In genomic region chr16:46911650-46912049, GRCh38 we compare ENCODE assay signal across 23 cellular contexts.
"Had no signal": no experiment of that assay in that cellular context is flagged by ENCODE, and none has a peak within 500 bp of the region (broad histone marks: within the 10 kb centered on the region; RNA-seq: fewer than 3 reads in every experiment).

No MANE protein-coding gene starts in this region.

- H3K27me3 Mint-ChIP-seq: activated CD4-positive, alpha-beta T cell treated with anti-CD3 and anti-CD28 coated beads for 36 hours; natural killer cell treated with Interleukin-12 subunit alpha and Interleukin-12 subunit beta and Interleukin-15 and Interleukin-18, amount 100 ng/mL, for 72 hours; progenitor cell of endocrine pancreas; stimulated activated naive CD8-positive, alpha-beta T cell treated with anti-CD3 and anti-CD28 coated beads, Interleukin-15, Interleukin-2, amounts not matched to agents 100 ng/mL and 50 ng/mL, for 24 hours had no signal

- H3K9me3 ChIP-seq: esophagus squamous epithelium, gastrocnemius medialis, spleen, uterus had no signal

- DNase-seq: activated CD4-positive, alpha-beta T cell treated with anti-CD3 and anti-CD28 coated beads for 36 hours; activated CD4-positive, alpha-beta T cell treated with anti-CD3 and anti-CD28 coated beads, Interleukin-2, amount 50 U/mL, for 4 hours; activated effector memory CD4-positive, alpha-beta T cell treated with Interleukin-2 at 50 U/mL for 16 hours; activated naive CD4-positive, alpha-beta T cell treated with anti-CD3 and anti-CD28 coated beads, Interleukin-2, amount 50 U/mL, for 16 hours; activated T-cell treated with anti-CD3 and anti-CD28 coated beads, Interleukin-2, amount 50 U/mL, for 72 hours; aorta; endodermal cell; esophagus squamous epithelium; gastrocnemius medialis; kidney glomerular epithelial cell; left ventricle myocardium superior; mammary epithelial cell; spleen; stimulated activated CD4-positive, alpha-beta T cell treated with anti-CD3 and anti-CD28 coated beads, Interleukin-4, amount 100 ng/mL, for 1 hour; T-helper 1 cell; T-helper 9 cell; trophoblast cell; uterus had no signal

- H3K9me3 Mint-ChIP-seq: activated T-cell treated with anti-CD3 and anti-CD28 coated beads, Interleukin-2, amount 50 U/mL, for 72 hours; endodermal cell; natural killer cell treated with Interleukin-12 subunit alpha and Interleukin-12 subunit beta and Interleukin-15 and Interleukin-18, amount 100 ng/mL, for 72 hours; stimulated activated naive CD8-positive, alpha-beta T cell treated with anti-CD3 and anti-CD28 coated beads, Interleukin-15, Interleukin-2, amounts not matched to agents 100 ng/mL and 50 ng/mL, for 24 hours; WTC11 had no signal

- H3K27ac ChIP-seq: coronary artery, esophagus squamous epithelium, gastrocnemius medialis, uterus had no signal

- H3K27ac Mint-ChIP-seq: activated CD4-positive, alpha-beta T cell treated with anti-CD3 and anti-CD28 coated beads for 36 hours; activated T-cell treated with anti-CD3 and anti-CD28 coated beads, Interleukin-2, amount 50 U/mL, for 72 hours; endodermal cell; natural killer cell treated with Interleukin-12 subunit alpha and Interleukin-12 subunit beta and Interleukin-15 and Interleukin-18, amount 100 ng/mL, for 72 hours; progenitor cell of endocrine pancreas; WTC11 had no signal

- H3K36me3 Mint-ChIP-seq: natural killer cell treated with Interleukin-12 subunit alpha and Interleukin-12 subunit beta and Interleukin-15 and Interleukin-18, amount 100 ng/mL, for 72 hours had no signal

- H3K4me1 ChIP-seq: uterus had no signal

- H3K36me3 ChIP-seq: uterus had no signal

- ATAC-seq: activated CD4-positive, alpha-beta T cell treated with anti-CD3 and anti-CD28 coated beads for 36 hours; activated T-cell treated with anti-CD3 and anti-CD28 coated beads, Interleukin-2, amount 50 U/mL, for 72 hours; gastrocnemius medialis; left ventricle myocardium superior; natural killer cell treated with Interleukin-12 subunit alpha and Interleukin-12 subunit beta and Interleukin-15 and Interleukin-18, amount 100 ng/mL, for 72 hours; WTC11 had no signal

- H3K4me3 ChIP-seq: coronary artery, esophagus squamous epithelium, gastrocnemius medialis, spleen, uterus had no signal

- H3K27me3 ChIP-seq: esophagus squamous epithelium, gastrocnemius medialis, spleen, uterus had no signal

- H3K4me3 Mint-ChIP-seq: activated CD4-positive, alpha-beta T cell treated with anti-CD3 and anti-CD28 coated beads for 36 hours; endodermal cell; natural killer cell treated with Interleukin-12 subunit alpha and Interleukin-12 subunit beta and Interleukin-15 and Interleukin-18, amount 100 ng/mL, for 72 hours; stimulated activated naive CD8-positive, alpha-beta T cell treated with anti-CD3 and anti-CD28 coated beads, Interleukin-15, Interleukin-2, amounts not matched to agents 100 ng/mL and 50 ng/mL, for 24 hours; WTC11 had no signal
